8 cellular contexts compared by ENCODE assay signal in genomic region chr14:89954045-89955021, GRCh38.
A peak's percentile ranks its signal among the peaks of the same experiment; 100 is the strongest.
DNase-seq lines count a peak whose midpoint lies in the region; ATAC-seq and TF ChIP-seq lines count a peak whose summit lies in the region.

Gene EFCAB11, minus strand, starts transcription at chr14:89954730. Its CDS starts 70 bp downstream, at chr14:89954660.

- H3K36me3 Mint-ChIP-seq in central memory CD8-positive, alpha-beta T cell (ENCODE audit: insufficient read depth): peaks cover 26% of the 10 kb centered on the region

- TF ChIP-seq CTCF in AG09319 (IDR thresholded peaks at IDR 0.05; ENCODE audit: low read depth, low read length): no peak

- DNase-seq in AG09319 (ENCODE audit: extremely low read depth, low read depth) (peak; percentile 95), NCI-H345 (lab: John Stamatoyannopoulos, UW) (peak; percentile 99), iris pigment epithelial cell (ENCODE audit: low read depth) (peak; percentile 99)
- DNase-seq in activated CD4-positive, CD25-positive, alpha-beta regulatory T cell treated with anti-CD3 and anti-CD28 coated beads, Interleukin-2, amount 50 U/mL, for 16 hours (ENCODE audit: low read depth, low spot score): peak; percentile 96
- DNase-seq in central memory CD8-positive, alpha-beta T cell (ENCODE audit: low spot score in 2 of 2): peak; percentile 87 to 96
- DNase-seq in stimulated activated CD4-positive, alpha-beta T cell treated with anti-CD3 and anti-CD28 coated beads, Interleukin-12 subunit alpha, Interleukin-12 subunit beta, amount 100 ng/mL, for 24 hours (ENCODE audit: low read depth in 2 of 2): peak; percentile 86 to 91

- peak; percentile 82 for ATAC-seq in GM19023 (IDR thresholded peaks at IDR 0.05; ENCODE audit: unreplicated experiment)
- ATAC-seq in HG03280 (IDR thresholded peaks at IDR 0.05; ENCODE audit: unreplicated experiment): peak; percentile 85
- peak; percentile 79 for ATAC-seq in central memory CD8-positive, alpha-beta T cell (replicated peaks; ENCODE audit: extremely low read depth, poor library complexity, severe bottlenecking)

- H3K27ac Mint-ChIP-seq in central memory CD8-positive, alpha-beta T cell (ENCODE audit: low read depth): peak within 1 kb of the TSS; percentile 90

- H3K27me3 Mint-ChIP-seq in central memory CD8-positive, alpha-beta T cell: no peaks in the 10 kb centered on the region

- H3K4me3 Mint-ChIP-seq in central memory CD8-positive, alpha-beta T cell: peak within 1 kb of the TSS; percentile 85

- H3K9me3 Mint-ChIP-seq in central memory CD8-positive, alpha-beta T cell: no peaks in the 10 kb centered on the region

- H3K4me1 Mint-ChIP-seq in central memory CD8-positive, alpha-beta T cell: peaks cover 29% of the 10 kb centered on the region

Comparison
In these comparisons a context has a peak if more than half of its experiments do, and no peak if none do; other contexts are left out.
1. Peak in every context shown above with its lines: DNase-seq and ATAC-seq.